19 cellular contexts compared by ENCODE assay signal in genomic region chr11:12831471-12832202, GRCh38.
DNase-seq lines count a peak whose midpoint lies in the region; ATAC-seq and TF ChIP-seq lines count a peak whose summit lies in the region.
"Had no signal": no experiment of that assay in that cellular context is flagged by ENCODE, and none has a peak within 500 bp of the region (broad histone marks: within the 10 kb centered on the region; RNA-seq: fewer than 3 reads in every experiment).

No MANE protein-coding gene starts in this region.

- H3K27ac Mint-ChIP-seq in Caco-2 (ENCODE audit: unreplicated experiment) (peak overlapping the region; percentile 1), mesothelial cell of epicardium (peak overlapping the region; percentile 71)
- H3K27ac Mint-ChIP-seq: activated naive CD4-positive, alpha-beta T cell treated with anti-CD3 and anti-CD28 coated beads, Interleukin-2, amount 50 U/mL, for 24 hours; CD4-positive, alpha-beta memory T cell had no signal

- intact Hi-C loops in Caco-2 (cut with micrococcal nuclease; ENCODE audit: unreplicated experiment): no loop called here

- no TSS peak for BruUV-seq in Caco-2 (replicated peaks; lab: Mats Ljungman, UMichigan)

- H3K36me3 Mint-ChIP-seq in Caco-2 (ENCODE audit: insufficient read depth, unreplicated experiment) (peaks cover 32% of the 10 kb centered on the region), mesothelial cell of epicardium (peaks cover 16% of the 10 kb centered on the region)
- H3K36me3 Mint-ChIP-seq: CD4-positive, alpha-beta memory T cell had no signal

- TF ChIP-seq CTCF in Caco-2 (IDR thresholded peaks at IDR 0.05; ENCODE audit: insufficient read depth in 1 of 2, low read depth in 1 of 2, low read length in 1 of 2, severe bottlenecking in 1 of 2, unreplicated experiment in 1 of 2) (no peak), mesothelial cell of epicardium (IDR thresholded peaks at IDR 0.05; ENCODE audit: unreplicated experiment) (no peak)

- peaks cover 42% of the 10 kb centered on the region for H3K4me1 ChIP-seq in Caco-2

- DNase-seq in Caco-2 (no peak), NCI-H1105 (lab: John Stamatoyannopoulos, UW) (peak; percentile 73), NCI-H748 treated with DMSO at 0.1 percent for 48 hours (lab: John Stamatoyannopoulos, UW) (peak; percentile 90), mesothelial cell of epicardium (ENCODE audit: low spot score in 2 of 2, unreplicated experiment in 2 of 2) (no peak), left lobe of liver (ENCODE audit: low spot score) (no peak), NCI-H1694 (lab: John Stamatoyannopoulos, UW) (no peak), UCSD-AML1 (lab: John Stamatoyannopoulos, UW; ENCODE audit: unreplicated experiment) (no peak)
- DNase-seq in activated CD8-positive, alpha-beta memory T cell treated with anti-CD3 and anti-CD28 coated beads for 24 hours: no peak
- DNase-seq: activated CD4-positive, alpha-beta T cell treated with anti-CD3 and anti-CD28 coated beads, Interleukin-2, amount 50 U/mL, for 4 hours; activated T-cell treated with anti-CD3 and anti-CD28 coated beads, Interleukin-2, amount 50 U/mL, for 4 hours; CD4-positive, alpha-beta memory T cell; cortex of kidney; EL; KG1; ovary; stimulated activated CD4-positive, alpha-beta T cell treated with anti-CD3 and anti-CD28 coated beads, Interleukin-4, amount 100 ng/mL, for 24 hours; stimulated activated CD8-positive, alpha-beta memory T cell treated with anti-CD3 and anti-CD28 coated beads, Interleukin-4, amount 100 ng/mL, for 48 hours; SW 1271 had no signal

- H3K9me3 ChIP-seq in Caco-2: no peaks in the 10 kb centered on the region
- H3K9me3 ChIP-seq: ovary had no signal

- no peak for ATAC-seq in left lobe of liver
- ATAC-seq: activated T-cell treated with anti-CD3 and anti-CD28 coated beads, Interleukin-2, amount 50 U/mL, for 4 hours had no signal

- H3K4me1 Mint-ChIP-seq in Caco-2 (ENCODE audit: low read depth, unreplicated experiment) (peaks cover 57% of the 10 kb centered on the region), mesothelial cell of epicardium (peaks cover 65% of the 10 kb centered on the region)

- H3K9me3 Mint-ChIP-seq in Caco-2 (ENCODE audit: unreplicated experiment) (no peaks in the 10 kb centered on the region), mesothelial cell of epicardium (peaks cover 16% of the 10 kb centered on the region)
- H3K9me3 Mint-ChIP-seq: activated naive CD4-positive, alpha-beta T cell treated with anti-CD3 and anti-CD28 coated beads, Interleukin-2, amount 50 U/mL, for 24 hours; activated T-cell treated with anti-CD3 and anti-CD28 coated beads, Interleukin-2, amount 50 U/mL, for 4 hours had no signal

- H3K4me3 Mint-ChIP-seq in Caco-2 (ENCODE audit: unreplicated experiment) (no peak overlapping the region), mesothelial cell of epicardium (no peak overlapping the region)
- H3K4me3 Mint-ChIP-seq: activated naive CD4-positive, alpha-beta T cell treated with anti-CD3 and anti-CD28 coated beads, Interleukin-2, amount 50 U/mL, for 24 hours; activated T-cell treated with anti-CD3 and anti-CD28 coated beads, Interleukin-2, amount 50 U/mL, for 4 hours had no signal

- POLR2A ChIA-PET in Caco-2 (lab: Charles Lee): interaction anchor here (0.6 kb wide), 1 partner anchor 26 kb away, joined by 9 read pairs; no protein-coding TSS in a partner anchor

- CTCF ChIA-PET in Caco-2 (lab: Charles Lee): no interaction called here

- H3K36me3 ChIP-seq in Caco-2 (ENCODE audit: control insufficient read depth, insufficient read depth, low read length): no peaks in the 10 kb centered on the region
- H3K36me3 ChIP-seq: ovary had no signal

- H3K27me3 Mint-ChIP-seq in Caco-2 (ENCODE audit: insufficient read depth, unreplicated experiment) (no peaks in the 10 kb centered on the region), mesothelial cell of epicardium (ENCODE audit: low read depth) (no peaks in the 10 kb centered on the region)

- no peak overlapping the region for H3K4me3 ChIP-seq in Caco-2 (ENCODE audit: low read depth, low read length)
- H3K4me3 ChIP-seq: ovary had no signal

- no peaks in the 10 kb centered on the region for H3K27me3 ChIP-seq in Caco-2 (replicated peaks; ENCODE audit: control insufficient read depth, insufficient read depth, low read length)
- H3K27me3 ChIP-seq: ovary had no signal

Comparison
In these comparisons a context has a peak if more than half of its experiments do, and no peak if none do; other contexts are left out.
1. DNase-seq: peak in NCI-H1105 (single experiment) and NCI-H748 treated with DMSO at 0.1 percent for 48 hours (single experiment); none in Caco-2 (0 of 2), mesothelial cell of epicardium (0 of 2), left lobe of liver (single experiment), NCI-H1694 (single experiment), UCSD-AML1 (single experiment) and activated CD8-positive, alpha-beta memory T cell treated with anti-CD3 and anti-CD28 coated beads for 24 hours (single experiment).